Comparison of ENCODE assay signal across 8 cellular contexts in the genomic region with DNA sequence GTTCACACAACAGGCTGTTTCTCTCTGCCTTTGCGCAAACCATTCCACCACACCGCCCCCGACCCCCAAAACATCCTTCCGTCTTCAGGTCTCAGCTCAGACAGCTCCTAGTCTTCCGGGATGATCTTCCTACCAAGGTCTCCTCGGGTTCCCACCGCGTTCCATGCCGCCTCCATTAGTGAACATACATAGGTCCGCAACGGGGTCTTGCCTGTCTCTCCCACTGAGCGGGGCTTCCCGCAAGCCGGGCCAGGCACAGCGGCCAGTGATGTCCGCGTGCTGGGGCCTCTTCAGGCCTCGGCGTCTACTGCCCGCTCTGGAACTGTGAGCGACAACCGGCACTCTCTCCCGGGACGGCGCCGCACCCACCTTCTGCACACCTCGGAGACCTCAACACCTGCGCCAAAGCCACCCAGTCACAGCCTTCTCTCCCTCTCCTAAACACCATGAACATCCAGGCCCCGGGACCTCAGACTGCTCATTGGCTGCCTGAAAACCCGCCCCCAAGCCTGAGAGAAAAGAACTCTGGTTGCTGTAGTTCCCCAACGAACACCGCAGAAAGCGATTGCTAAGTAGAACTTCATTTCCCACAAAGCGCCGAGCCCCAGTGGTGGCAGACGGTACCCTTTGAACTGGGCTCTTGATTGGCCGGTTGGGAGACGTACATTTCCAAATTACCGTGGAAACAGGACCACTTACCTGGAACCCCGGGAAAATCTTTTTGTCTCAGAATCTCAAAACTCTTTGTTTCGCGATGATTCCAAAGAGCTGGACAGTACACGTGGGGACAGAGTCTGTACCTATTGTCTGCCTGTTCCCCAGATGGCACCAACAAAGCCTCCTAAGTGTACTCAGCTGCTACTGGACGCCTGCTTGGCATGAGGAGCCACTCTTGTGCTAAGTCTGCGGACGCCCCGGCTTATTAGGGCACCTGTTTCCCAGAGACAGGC. TPM values are rescaled to one million over a fixed set of nuclear protein-coding genes. Genes with fewer than 3 reads are reported as not detected.
DNase-seq lines count a peak whose midpoint lies in the region; ATAC-seq and TF ChIP-seq lines count a peak whose summit lies in the region.

No MANE protein-coding gene starts in this region.

- peak overlapping the region; percentile 39 for H3K27ac ChIP-seq in HUES48 (ENCODE audit: low read depth, low read length)

- no peak overlapping the region for H3K4me3 Mint-ChIP-seq in neural crest cell
- H3K4me3 Mint-ChIP-seq in stimulated activated naive CD8-positive, alpha-beta T cell treated with anti-CD3 and anti-CD28 coated beads, Interleukin-15, amount 100 ng/mL, for 72 hours, result no peak overlapping the region

- peak; percentile 69 for ATAC-seq in GM21360 (IDR thresholded peaks at IDR 0.05; ENCODE audit: unreplicated experiment)
- ATAC-seq in stimulated activated naive CD8-positive, alpha-beta T cell treated with anti-CD3 and anti-CD28 coated beads, Interleukin-15, amount 100 ng/mL, for 72 hours, result peak; percentile 99

- peaks cover 6% of the 10 kb centered on the region for H3K36me3 Mint-ChIP-seq in neural crest cell (ENCODE audit: low read depth)

- peaks cover 27% of the 10 kb centered on the region for H3K36me3 ChIP-seq in HUES48 (ENCODE audit: control insufficient read depth, insufficient read depth, low read length)

- peak overlapping the region; percentile 72 for H3K9ac ChIP-seq in HUES48 (ENCODE audit: low read depth, low read length)

- H3K9me3 ChIP-seq in HUES48 (ENCODE audit: control insufficient read depth, insufficient read depth, low read length), result no peaks in the 10 kb centered on the region

- no peak for TF ChIP-seq CTCF in neural crest cell (conservative IDR thresholded peaks at IDR 0.05)

- no peaks in the 10 kb centered on the region for H3K27me3 ChIP-seq in HUES48 (ENCODE audit: control insufficient read depth, insufficient read depth, low read length)

- peak overlapping the region; percentile 88 for H3K27ac Mint-ChIP-seq in neural crest cell (ENCODE audit: unreplicated experiment)
- H3K27ac Mint-ChIP-seq in stimulated activated naive CD8-positive, alpha-beta T cell treated with anti-CD3 and anti-CD28 coated beads, Interleukin-15, amount 100 ng/mL, for 72 hours, result peak overlapping the region in 1 of 2 donors; percentile 64

- H3K27me3 Mint-ChIP-seq in neural crest cell (ENCODE audit: low read depth), result no peaks in the 10 kb centered on the region
- H3K27me3 Mint-ChIP-seq in stimulated activated naive CD8-positive, alpha-beta T cell treated with anti-CD3 and anti-CD28 coated beads, Interleukin-15, amount 100 ng/mL, for 72 hours, result no peaks in the 10 kb centered on the region

- H3K4me3 ChIP-seq in HUES48 (ENCODE audit: low read depth, low read length), result peak overlapping the region; percentile 86

- H3K4me1 ChIP-seq in HUES48 (ENCODE audit: control insufficient read depth, insufficient read depth, low read length), result peaks cover 6% of the 10 kb centered on the region; the same call in 1 of the 2 replicates

- DNase-seq in CMK (ENCODE audit: low read depth) (peak; percentile 67), foreskin melanocyte (peak; percentile 84), neural crest cell (ENCODE audit: low read depth, low spot score) (peak; percentile 77)
- peak; percentile 81 for DNase-seq in activated effector memory CD4-positive, alpha-beta T cell treated with Interleukin-2 at 50 U/mL for 16 hours
- peak; percentile 82 to 91 for DNase-seq in stimulated activated naive CD8-positive, alpha-beta T cell treated with anti-CD3 and anti-CD28 coated beads, Interleukin-15, amount 100 ng/mL, for 72 hours

- H3K4me1 Mint-ChIP-seq in neural crest cell, result no peaks in the 10 kb centered on the region
- peaks cover 16% of the 10 kb centered on the region for H3K4me1 Mint-ChIP-seq in stimulated activated naive CD8-positive, alpha-beta T cell treated with anti-CD3 and anti-CD28 coated beads, Interleukin-15, amount 100 ng/mL, for 72 hours

- no peaks in the 10 kb centered on the region for H3K9me3 Mint-ChIP-seq in neural crest cell
- H3K9me3 Mint-ChIP-seq in stimulated activated naive CD8-positive, alpha-beta T cell treated with anti-CD3 and anti-CD28 coated beads, Interleukin-15, amount 100 ng/mL, for 72 hours, result no peaks in the 10 kb centered on the region

TF ChIP-seq in PFSK-1, 5 proteins besides CTCF, POLR2A, EP300 and RAD21:
- TF ChIP-seq TAF1 (IDR thresholded peaks at IDR 0.05; ENCODE audit: borderline replicate concordance, insufficient read depth, low read length), result peak; percentile 33; the same call in 1 of the 2 replicates
- TF ChIP-seq REST (IDR thresholded peaks at IDR 0.05; ENCODE audit: insufficient read depth in 1 of 2, low read depth in 2 of 2, low read length in 2 of 2), result no peak
- peak; percentile 22; the same call in 1 of the 2 replicates for TF ChIP-seq SIN3A (IDR thresholded peaks at IDR 0.05; ENCODE audit: borderline replicate concordance, insufficient read depth, low read length)
- peak; percentile 71; the same call in 1 of the 2 replicates for TF ChIP-seq POLR2AphosphoS5 (IDR thresholded peaks at IDR 0.05; ENCODE audit: low read depth, low read length)
- no peak for TF ChIP-seq FOXP2 (optimal IDR thresholded peaks at IDR 0.05; ENCODE audit: borderline replicate concordance, extremely low read depth, extremely low read length, insufficient read depth)
TF ChIP-seq in PFSK-1: peak in this region for 3.

RNA-seq across cellular contexts. Expression of gene DYRK1B, which starts 9.5 kb away (rescaled TPM):
- 7.3 TPM for polyA plus RNA-seq in PFSK-1 (2012; ENCODE audit: insufficient read length, low read depth)
- total RNA-seq in neural crest cell, result 40.5 and 44.9 TPM in 2 replicates

RNA-seq across cellular contexts. Expression of gene FBL, which starts 21.8 kb away (rescaled TPM):
- polyA plus RNA-seq in PFSK-1 (2012; ENCODE audit: insufficient read length, low read depth), result 479 TPM
- total RNA-seq in neural crest cell, result 473 and 489 TPM in 2 replicates

RNA-seq across cellular contexts. Expression of gene LEUTX, which starts 45.8 kb away (rescaled TPM):
- polyA plus RNA-seq in PFSK-1 (2012; ENCODE audit: insufficient read length, low read depth), result not detected
- total RNA-seq in neural crest cell, result not detected in 2 replicates

Comparison
In these comparisons a context has a peak if more than half of its experiments do, and no peak if none do; other contexts are left out.
1. Peak in every context shown above with its lines: DNase-seq, ATAC-seq, H3K4me3 ChIP-seq and H3K27ac ChIP-seq.